In genomic region chr5:180849827-180850226, GRCh38 we compare ENCODE assay signal across 26 cellular contexts. TPM values are rescaled to one million over a fixed set of nuclear protein-coding genes. Genes with fewer than 3 reads are reported as not detected.
"Had no signal": no experiment of that assay in that cellular context is flagged by ENCODE, and none has a peak within 500 bp of the region (broad histone marks: within the 10 kb centered on the region; RNA-seq: fewer than 3 reads in every experiment).

No MANE protein-coding gene starts in this region.

- H3K27ac ChIP-seq: coronary artery, gastroesophageal sphincter, spleen, testis, tibial nerve, upper lobe of right lung, vagina had no signal

- H3K27ac Mint-ChIP-seq: immature natural killer cell; naive thymus-derived CD4-positive, alpha-beta T cell; nephron progenitor cell; stimulated activated naive B cell treated with anti-CD40 and anti-IgM and Interleukin-4, amounts not matched to agents 10 μg/mL and 1 μg/mL and 100 μg/mL, for 72 hours; stimulated activated naive CD8-positive, alpha-beta T cell treated with anti-CD3 and anti-CD28 coated beads, Interleukin-15, amount 100 ng/mL, for 72 hours had no signal

- H3K4me3 Mint-ChIP-seq: immature natural killer cell; naive thymus-derived CD4-positive, alpha-beta T cell; nephron progenitor cell; stimulated activated naive B cell treated with anti-CD40 and anti-IgM and Interleukin-4, amounts not matched to agents 10 μg/mL and 1 μg/mL and 100 μg/mL, for 72 hours; stimulated activated naive CD8-positive, alpha-beta T cell treated with anti-CD3 and anti-CD28 coated beads, Interleukin-15, amount 100 ng/mL, for 72 hours had no signal

- H3K4me1 Mint-ChIP-seq: immature natural killer cell, nephron progenitor cell had no signal

- H3K27me3 Mint-ChIP-seq: naive thymus-derived CD4-positive, alpha-beta T cell; stimulated activated naive B cell treated with anti-CD40 and anti-IgM and Interleukin-4, amounts not matched to agents 10 μg/mL and 1 μg/mL and 100 μg/mL, for 72 hours; stimulated activated naive CD8-positive, alpha-beta T cell treated with anti-CD3 and anti-CD28 coated beads, Interleukin-15, amount 100 ng/mL, for 72 hours had no signal

- DNase-seq: effector CD4-positive, alpha-beta T cell; glutamatergic neuron; immature natural killer cell; left colon; naive thymus-derived CD4-positive, alpha-beta T cell; nephron progenitor cell; spleen; stimulated activated CD4-positive, alpha-beta T cell treated with anti-CD3 and anti-CD28 coated beads, Interleukin-2, amount 100 ng/mL, for 24 hours; stimulated activated CD4-positive, alpha-beta T cell treated with anti-CD3 and anti-CD28 coated beads, Interleukin-4, amount 100 ng/mL, for 4 hours; stimulated activated naive B cell treated with anti-CD40 and anti-IgM and Interleukin-4, amounts not matched to agents 10 μg/mL and 1 μg/mL and 100 μg/mL, for 72 hours; stimulated activated naive CD8-positive, alpha-beta T cell treated with anti-CD3 and anti-CD28 coated beads, Interleukin-15, amount 100 ng/mL, for 72 hours; testis; upper lobe of right lung had no signal

- H3K27me3 ChIP-seq: gastroesophageal sphincter, spleen, testis, tibial nerve, upper lobe of right lung, vagina had no signal

- H3K9me3 ChIP-seq: testis, upper lobe of right lung had no signal

- ATAC-seq: esophagus mucosa; gastroesophageal sphincter; left colon; naive thymus-derived CD4-positive, alpha-beta T cell; sciatic nerve; stimulated activated naive B cell treated with anti-CD40 and anti-IgM and Interleukin-4, amounts not matched to agents 10 μg/mL and 1 μg/mL and 100 μg/mL, for 72 hours; stimulated activated naive CD8-positive, alpha-beta T cell treated with anti-CD3 and anti-CD28 coated beads, Interleukin-15, amount 100 ng/mL, for 72 hours; upper lobe of right lung had no signal

- H3K4me3 ChIP-seq: coronary artery, gastroesophageal sphincter, spleen, testis, tibial nerve, upper lobe of right lung, vagina had no signal

- H3K4me1 ChIP-seq: gastroesophageal sphincter, spleen, testis, tibial nerve, upper lobe of right lung, vagina had no signal

RNA-seq across cellular contexts. Expression of gene BTNL8, which starts 49.1 kb away (rescaled TPM):
- total RNA-seq: dermis microvascular lymphatic vessel endothelial cell; esophagus mucosa; fibroblast of villous mesenchyme; mononuclear cell; naive thymus-derived CD4-positive, alpha-beta T cell; osteoblast; pulmonary artery endothelial cell; skeletal muscle tissue; tibial nerve; vagina had no signal
- polyA plus RNA-seq: immature natural killer cell; keratinocyte; naive thymus-derived CD4-positive, alpha-beta T cell had no signal
